9 cellular contexts compared by ENCODE assay signal in the genomic region with DNA sequence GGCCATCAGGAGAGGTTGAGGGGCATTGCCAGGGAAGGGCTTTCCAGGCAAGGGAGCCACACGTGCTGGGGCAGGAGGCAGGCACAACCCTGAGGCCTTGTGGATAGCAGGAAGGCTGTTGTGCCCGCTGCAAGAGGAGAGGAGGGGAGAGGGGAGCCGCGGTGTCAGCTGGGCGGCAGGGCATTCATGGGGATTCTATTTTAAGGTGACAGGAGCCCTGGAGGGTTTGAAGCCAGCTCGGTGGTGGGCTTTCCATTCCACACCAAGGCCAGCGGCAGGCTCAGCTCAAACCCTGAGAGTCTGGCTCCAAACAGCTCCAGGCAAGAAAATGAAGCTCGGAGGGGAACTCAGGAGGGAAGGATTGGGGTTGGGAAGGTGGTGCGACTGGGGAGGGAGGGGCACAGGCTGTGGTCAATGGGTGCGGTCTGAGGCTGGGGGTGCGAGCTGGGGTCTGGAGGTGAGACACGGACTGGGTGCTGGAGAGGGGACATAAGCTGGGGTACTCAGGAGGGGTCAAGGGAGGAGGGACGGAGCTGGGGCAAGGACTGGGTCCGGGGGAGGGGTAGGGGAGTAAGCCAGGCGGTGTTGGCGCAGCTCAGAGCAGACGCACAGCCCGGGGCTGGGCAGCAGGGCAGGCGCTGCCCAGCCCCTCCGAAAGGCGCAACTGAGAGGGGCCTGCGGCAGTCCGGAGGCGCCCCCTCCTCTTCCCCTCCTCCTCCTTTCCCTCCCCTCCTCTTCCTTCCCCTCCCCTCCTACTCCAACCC. TPM values are rescaled to one million over a fixed set of nuclear protein-coding genes. Genes with fewer than 3 reads are reported as not detected.
A peak's percentile ranks its signal among the peaks of the same experiment; 100 is the strongest.
DNase-seq lines count a peak whose midpoint lies in the region; ATAC-seq and TF ChIP-seq lines count a peak whose summit lies in the region.
"Had no signal": no experiment of that assay in that cellular context is flagged by ENCODE, and none has a peak within 500 bp of the region (broad histone marks: within the 10 kb centered on the region; RNA-seq: fewer than 3 reads in every experiment).

No MANE protein-coding gene starts in this region.

- H3K27ac Mint-ChIP-seq in naive thymus-derived CD8-positive, alpha-beta T cell = peak overlapping the region in 6 of 10 donors; percentile 40 to 87 (median 62)

- no peak for TF ChIP-seq EP300 in esophagus muscularis mucosa (IDR thresholded peaks at IDR 0.05)

- TF ChIP-seq CTCF in AG10803 (conservative IDR thresholded peaks at IDR 0.05; ENCODE audit: low read length) (no peak), OCI-LY3 (IDR thresholded peaks at IDR 0.05; ENCODE audit: low read depth, low read length) (no peak), esophagus muscularis mucosa (IDR thresholded peaks at IDR 0.05) (no peak), lower leg skin (IDR thresholded peaks at IDR 0.05) (no peak)

- peak overlapping the region; percentile 65 to 89 (median 82) for H3K4me3 Mint-ChIP-seq in naive thymus-derived CD8-positive, alpha-beta T cell

- H3K36me3 Mint-ChIP-seq in naive thymus-derived CD8-positive, alpha-beta T cell = no peaks in the 10 kb centered on the region

- H3K9me3 Mint-ChIP-seq in naive thymus-derived CD8-positive, alpha-beta T cell = no peaks in the 10 kb centered on the region

- peak in 1 of 2 donors; percentile 11 for ATAC-seq in naive thymus-derived CD8-positive, alpha-beta T cell
- no peak for ATAC-seq in HG02759 (IDR thresholded peaks at IDR 0.05; ENCODE audit: unreplicated experiment)

- H3K4me1 Mint-ChIP-seq in naive thymus-derived CD8-positive, alpha-beta T cell = peaks cover 9 to 16% (median 13%) of the 10 kb centered on the region in 4 donors

- H3K9me3 ChIP-seq in OCI-LY3 (ENCODE audit: insufficient read depth, low read length) (no peaks in the 10 kb centered on the region), esophagus muscularis mucosa (no peaks in the 10 kb centered on the region)

- H4K20me1 ChIP-seq in OCI-LY3 (ENCODE audit: insufficient read depth, low read length) = no peaks in the 10 kb centered on the region

- H3K27me3 ChIP-seq in OCI-LY3 (ENCODE audit: low read depth, low read length) = peaks cover 5% of the 10 kb centered on the region; the same call in 1 of the 2 replicates
- no peaks in the 10 kb centered on the region for H3K27me3 ChIP-seq in esophagus muscularis mucosa

- H3K27me3 Mint-ChIP-seq in naive thymus-derived CD8-positive, alpha-beta T cell = peaks cover 0 to 12% (median 5%) of the 10 kb centered on the region in 5 donors

- POLR2A ChIA-PET in naive thymus-derived CD8-positive, alpha-beta T cell (lab: Charles Lee) = no interaction called here

- H3K4me2 ChIP-seq in OCI-LY3 (ENCODE audit: low read length) = peak overlapping the region; percentile 100

- no peak for DNase-seq in AG10803 (ENCODE audit: low read depth)
- DNase-seq in esophagus muscularis mucosa (ENCODE audit: extremely low spot score) = no peak
- peak in 2 of 10 donors; percentile 7 to 18 for DNase-seq in naive thymus-derived CD8-positive, alpha-beta T cell
- DNase-seq in NCI-H1694 (lab: John Stamatoyannopoulos, UW) = no peak
- no peak for DNase-seq in NCI-H1694 treated with DMSO at 0.1 percent for 48 hours (lab: John Stamatoyannopoulos, UW)
- no peak for DNase-seq in lower leg skin (ENCODE audit: low spot score in 2 of 2)
- DNase-seq: NCI-H2227 treated with DMSO at 0.1 percent for 48 hours had no signal

- WGBS in esophagus muscularis mucosa = 26% methylated on average over 24 of the region's 24 CpGs
- 26 to 28% methylated on average over 23 to 24 of the region's 24 CpGs for WGBS in lower leg skin, 2 donors

- TF ChIP-seq POLR2A in esophagus muscularis mucosa (IDR thresholded peaks at IDR 0.05; ENCODE audit: low read depth) (no peak), lower leg skin (IDR thresholded peaks at IDR 0.05) (no peak)

- no peak overlapping the region for H3K27ac ChIP-seq in OCI-LY3 (ENCODE audit: low read length)
- H3K27ac ChIP-seq in esophagus muscularis mucosa (replicated peaks in 1 of 4) = peak overlapping the region; percentile 54 to 71 (median 64)

- H3K4me3 ChIP-seq in AG10803 (ENCODE audit: low read length) (peak overlapping the region; percentile 55), OCI-LY3 (ENCODE audit: low read length) (peak overlapping the region; percentile 80), esophagus muscularis mucosa (peak overlapping the region; percentile 60 to 83 (median 65)), lower leg skin (ENCODE audit: low read depth, poor library complexity, severe bottlenecking) (no peak overlapping the region)

- H3K4me1 ChIP-seq in OCI-LY3 (ENCODE audit: low read length) (peaks cover 4% of the 10 kb centered on the region), esophagus muscularis mucosa (peaks cover 18 to 33% (median 23%) of the 10 kb centered on the region in 4 donors)

- peak overlapping the region; percentile 57 for H3K9ac ChIP-seq in OCI-LY3 (ENCODE audit: low read length)

- intact Hi-C loops in esophagus muscularis mucosa (cut with DNase I) (loop anchor here (5.0 to 10.0 kb wide), 3 partner anchors 562 to 870 kb away; partner anchors contain the start of gene PLXNA1), lower leg skin (cut with DNase I; ENCODE audit: low total_unique reads) (loop anchor here (10.0 kb wide), 3 partner anchors 562 to 1022 kb away; partner anchors contain the start of genes CHST13 and PLXNA1)

- no peaks in the 10 kb centered on the region for H3K79me2 ChIP-seq in OCI-LY3 (ENCODE audit: low read length)

- H2AFZ ChIP-seq in OCI-LY3 (ENCODE audit: low read depth, low read length) = peak overlapping the region; percentile 74; the same call in 1 of the 2 replicates

- no peaks in the 10 kb centered on the region for H3K36me3 ChIP-seq in OCI-LY3 (replicated peaks; ENCODE audit: low read depth, low read length)
- no peaks in the 10 kb centered on the region for H3K36me3 ChIP-seq in esophagus muscularis mucosa

RNA-seq across cellular contexts. Expression of gene TPRA1, which starts 43.4 kb away (rescaled TPM):
- total RNA-seq in esophagus muscularis mucosa (10 to 100 TPM; 19.9 to 43.1 (median 33.1) TPM), lower leg skin (10 to 100 TPM; 57.3 to 87.5 (median 82.4) TPM)
- 10 to 100 TPM; 30.2 to 34.7 TPM for total RNA-seq in naive thymus-derived CD8-positive, alpha-beta T cell
- polyA plus RNA-seq in naive thymus-derived CD8-positive, alpha-beta T cell = 10 to 100 TPM; 14.8 to 27.6 (median 15.3) TPM

RNA-seq across cellular contexts. Expression of gene MCM2, which starts 51.1 kb away (rescaled TPM):
- total RNA-seq in esophagus muscularis mucosa (1 to 10 TPM; 1.2 to 6.4 (median 3.1) TPM), lower leg skin (10 to 100 TPM in 3 of 4 donors, 1 to 10 TPM in 1; 5.8 to 19.6 (median 14.3) TPM)
- total RNA-seq in naive thymus-derived CD8-positive, alpha-beta T cell = 10 to 100 TPM; 10.4 to 17.7 TPM
- polyA plus RNA-seq in naive thymus-derived CD8-positive, alpha-beta T cell = 10 to 100 TPM; 10.4 to 13.2 (median 13.2) TPM
